15 cellular contexts compared by ENCODE assay signal in the genomic region with DNA sequence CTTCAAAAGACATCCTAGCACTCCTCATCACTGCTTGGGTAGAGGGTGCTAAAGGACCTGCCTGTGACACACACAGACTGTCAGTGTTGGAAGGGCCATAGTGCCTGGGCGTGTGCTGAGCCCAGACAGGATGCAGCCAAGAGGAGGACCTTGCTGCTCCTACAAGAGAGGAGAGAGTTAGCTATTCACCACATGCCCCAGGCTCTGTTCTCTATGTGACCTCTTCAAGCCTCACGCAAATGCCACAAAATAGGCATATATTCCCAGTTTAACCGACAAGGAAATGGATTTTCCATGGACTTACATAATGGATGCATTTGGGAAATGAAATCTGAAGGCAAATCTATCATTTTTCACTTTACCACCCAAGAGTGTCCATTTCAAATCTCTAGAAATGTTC. TPM values are rescaled to one million over a fixed set of nuclear protein-coding genes. Genes with fewer than 3 reads are reported as not detected.
DNase-seq lines count a peak whose midpoint lies in the region; ATAC-seq and TF ChIP-seq lines count a peak whose summit lies in the region.
"Had no signal": no experiment of that assay in that cellular context is flagged by ENCODE, and none has a peak within 500 bp of the region (broad histone marks: within the 10 kb centered on the region; RNA-seq: fewer than 3 reads in every experiment).

No MANE protein-coding gene starts in this region.

- H3K4me1 Mint-ChIP-seq in GM23338 (peaks cover 7% of the 10 kb centered on the region), T-helper 17 cell (peaks cover 2% of the 10 kb centered on the region)

- H3K27me3 Mint-ChIP-seq in GM23338 (ENCODE audit: insufficient read depth, low read depth, poor library complexity) = no peaks in the 10 kb centered on the region
- peaks cover 24% of the 10 kb centered on the region for H3K27me3 Mint-ChIP-seq in T-helper 17 cell
- H3K27me3 Mint-ChIP-seq: CD4-positive, CD25-positive, alpha-beta regulatory T cell had no signal

- no peak for ATAC-seq in GM23338
- no peak for ATAC-seq in T-helper 17 cell
- ATAC-seq in GM21515 (IDR thresholded peaks at IDR 0.05; ENCODE audit: unreplicated experiment) = no peak

- no peaks in the 10 kb centered on the region for H3F3A ChIP-seq in GM23338 (replicated peaks; ENCODE audit: low read depth)

- H3K4me3 ChIP-seq in GM23338 = no peak overlapping the region
- H3K4me3 ChIP-seq: BLaER1, GM12878 had no signal

- DNase-seq in GM23338 (ENCODE audit: low spot score) (no peak), T-helper 17 cell (no peak), foreskin melanocyte (peak; percentile 83), D341Med (ENCODE audit: low spot score) (no peak), ecto neural progenitor cell (ENCODE audit: low spot score) (no peak)
- no peak for DNase-seq in activated CD4-positive, alpha-beta T cell treated with anti-CD3 and anti-CD28 coated beads for 4 hours

- H2AFZ ChIP-seq in GM23338 = peak overlapping the region; percentile 90; the same call in 1 of the 2 replicates

- no peaks in the 10 kb centered on the region for H3K9me3 Mint-ChIP-seq in GM23338
- H3K9me3 Mint-ChIP-seq: CD4-positive, alpha-beta memory T cell; CD4-positive, CD25-positive, alpha-beta regulatory T cell had no signal

- no peaks in the 10 kb centered on the region for H3K36me3 ChIP-seq in GM23338 (ENCODE audit: insufficient read depth)
- H3K36me3 ChIP-seq: BLaER1 had no signal

- H3K27me3 ChIP-seq in GM23338 (ENCODE audit: insufficient read depth) = no peaks in the 10 kb centered on the region
- H3K27me3 ChIP-seq: BE2C, BLaER1 had no signal

- H3K79me2 ChIP-seq in GM23338 (replicated peaks; ENCODE audit: insufficient read depth) = no peaks in the 10 kb centered on the region

- no peak for TF ChIP-seq CTCF in GM23338 (conservative IDR thresholded peaks at IDR 0.05; ENCODE audit: low read depth in 2 of 2)

- no peaks in the 10 kb centered on the region for H4K20me1 ChIP-seq in GM23338 (replicated peaks; ENCODE audit: insufficient read depth)
- H4K20me1 ChIP-seq: BLaER1 had no signal

- no peak overlapping the region for H3K4me3 Mint-ChIP-seq in GM23338
- no peak overlapping the region for H3K4me3 Mint-ChIP-seq in T-helper 17 cell
- H3K4me3 Mint-ChIP-seq: CD4-positive, CD25-positive, alpha-beta regulatory T cell; CD8-positive, alpha-beta memory T cell had no signal

- no peaks in the 10 kb centered on the region for H3K9me3 ChIP-seq in T-helper 17 cell (ENCODE audit: control insufficient read depth, low read length, poor library complexity, severe bottlenecking)
- H3K9me3 ChIP-seq: BE2C, BLaER1, Caco-2 had no signal

- H3K4me1 ChIP-seq in GM23338 (ENCODE audit: insufficient read depth) = peaks cover 9% of the 10 kb centered on the region
- H3K4me1 ChIP-seq: BE2C, BLaER1, Caco-2 had no signal

- H3K9me2 ChIP-seq in GM23338 (ENCODE audit: insufficient read depth) = 0 out of 2 replicates have a peak, but pooled peaks cover 5% of the 10 kb centered on the region

- no peak overlapping the region for H3K4me2 ChIP-seq in GM23338
- H3K4me2 ChIP-seq: BLaER1 had no signal

- no peak overlapping the region for H3K27ac ChIP-seq in GM23338 (ENCODE audit: low read depth)
- H3K27ac ChIP-seq: BLaER1 had no signal

- H3K36me3 Mint-ChIP-seq in GM23338 (ENCODE audit: low read depth) (no peaks in the 10 kb centered on the region), T-helper 17 cell (ENCODE audit: low read depth) (peaks cover 2% of the 10 kb centered on the region)
- H3K36me3 Mint-ChIP-seq: CD14-positive monocyte; CD4-positive, alpha-beta memory T cell; CD4-positive, CD25-positive, alpha-beta regulatory T cell had no signal

- no peak overlapping the region for H3K27ac Mint-ChIP-seq in GM23338
- H3K27ac Mint-ChIP-seq in T-helper 17 cell = peak overlapping the region; percentile 77
- H3K27ac Mint-ChIP-seq: CD14-positive monocyte; CD4-positive, CD25-positive, alpha-beta regulatory T cell; CD8-positive, alpha-beta memory T cell had no signal

TF ChIP-seq in GM23338, 12 proteins besides CTCF, POLR2A, EP300 and RAD21 (continues in another document):
- TF ChIP-seq CREB1 (CRISPR knock-in tag; IDR thresholded peaks at IDR 0.05; ENCODE audit: low read depth) (no peak), ZNF331 (CRISPR knock-in tag; IDR thresholded peaks at IDR 0.05; ENCODE audit: low read depth) (no peak), NANOG (IDR thresholded peaks at IDR 0.05; ENCODE audit: borderline replicate concordance) (no peak), ZNF114 (CRISPR knock-in tag; IDR thresholded peaks at IDR 0.05) (no peak), STAT1 (IDR thresholded peaks at IDR 0.05; ENCODE audit: unreplicated experiment) (no peak), EZH2 (IDR thresholded peaks at IDR 0.05; ENCODE audit: low read depth, unreplicated experiment) (no peak)
- TF ChIP-seq, protein P1, sequence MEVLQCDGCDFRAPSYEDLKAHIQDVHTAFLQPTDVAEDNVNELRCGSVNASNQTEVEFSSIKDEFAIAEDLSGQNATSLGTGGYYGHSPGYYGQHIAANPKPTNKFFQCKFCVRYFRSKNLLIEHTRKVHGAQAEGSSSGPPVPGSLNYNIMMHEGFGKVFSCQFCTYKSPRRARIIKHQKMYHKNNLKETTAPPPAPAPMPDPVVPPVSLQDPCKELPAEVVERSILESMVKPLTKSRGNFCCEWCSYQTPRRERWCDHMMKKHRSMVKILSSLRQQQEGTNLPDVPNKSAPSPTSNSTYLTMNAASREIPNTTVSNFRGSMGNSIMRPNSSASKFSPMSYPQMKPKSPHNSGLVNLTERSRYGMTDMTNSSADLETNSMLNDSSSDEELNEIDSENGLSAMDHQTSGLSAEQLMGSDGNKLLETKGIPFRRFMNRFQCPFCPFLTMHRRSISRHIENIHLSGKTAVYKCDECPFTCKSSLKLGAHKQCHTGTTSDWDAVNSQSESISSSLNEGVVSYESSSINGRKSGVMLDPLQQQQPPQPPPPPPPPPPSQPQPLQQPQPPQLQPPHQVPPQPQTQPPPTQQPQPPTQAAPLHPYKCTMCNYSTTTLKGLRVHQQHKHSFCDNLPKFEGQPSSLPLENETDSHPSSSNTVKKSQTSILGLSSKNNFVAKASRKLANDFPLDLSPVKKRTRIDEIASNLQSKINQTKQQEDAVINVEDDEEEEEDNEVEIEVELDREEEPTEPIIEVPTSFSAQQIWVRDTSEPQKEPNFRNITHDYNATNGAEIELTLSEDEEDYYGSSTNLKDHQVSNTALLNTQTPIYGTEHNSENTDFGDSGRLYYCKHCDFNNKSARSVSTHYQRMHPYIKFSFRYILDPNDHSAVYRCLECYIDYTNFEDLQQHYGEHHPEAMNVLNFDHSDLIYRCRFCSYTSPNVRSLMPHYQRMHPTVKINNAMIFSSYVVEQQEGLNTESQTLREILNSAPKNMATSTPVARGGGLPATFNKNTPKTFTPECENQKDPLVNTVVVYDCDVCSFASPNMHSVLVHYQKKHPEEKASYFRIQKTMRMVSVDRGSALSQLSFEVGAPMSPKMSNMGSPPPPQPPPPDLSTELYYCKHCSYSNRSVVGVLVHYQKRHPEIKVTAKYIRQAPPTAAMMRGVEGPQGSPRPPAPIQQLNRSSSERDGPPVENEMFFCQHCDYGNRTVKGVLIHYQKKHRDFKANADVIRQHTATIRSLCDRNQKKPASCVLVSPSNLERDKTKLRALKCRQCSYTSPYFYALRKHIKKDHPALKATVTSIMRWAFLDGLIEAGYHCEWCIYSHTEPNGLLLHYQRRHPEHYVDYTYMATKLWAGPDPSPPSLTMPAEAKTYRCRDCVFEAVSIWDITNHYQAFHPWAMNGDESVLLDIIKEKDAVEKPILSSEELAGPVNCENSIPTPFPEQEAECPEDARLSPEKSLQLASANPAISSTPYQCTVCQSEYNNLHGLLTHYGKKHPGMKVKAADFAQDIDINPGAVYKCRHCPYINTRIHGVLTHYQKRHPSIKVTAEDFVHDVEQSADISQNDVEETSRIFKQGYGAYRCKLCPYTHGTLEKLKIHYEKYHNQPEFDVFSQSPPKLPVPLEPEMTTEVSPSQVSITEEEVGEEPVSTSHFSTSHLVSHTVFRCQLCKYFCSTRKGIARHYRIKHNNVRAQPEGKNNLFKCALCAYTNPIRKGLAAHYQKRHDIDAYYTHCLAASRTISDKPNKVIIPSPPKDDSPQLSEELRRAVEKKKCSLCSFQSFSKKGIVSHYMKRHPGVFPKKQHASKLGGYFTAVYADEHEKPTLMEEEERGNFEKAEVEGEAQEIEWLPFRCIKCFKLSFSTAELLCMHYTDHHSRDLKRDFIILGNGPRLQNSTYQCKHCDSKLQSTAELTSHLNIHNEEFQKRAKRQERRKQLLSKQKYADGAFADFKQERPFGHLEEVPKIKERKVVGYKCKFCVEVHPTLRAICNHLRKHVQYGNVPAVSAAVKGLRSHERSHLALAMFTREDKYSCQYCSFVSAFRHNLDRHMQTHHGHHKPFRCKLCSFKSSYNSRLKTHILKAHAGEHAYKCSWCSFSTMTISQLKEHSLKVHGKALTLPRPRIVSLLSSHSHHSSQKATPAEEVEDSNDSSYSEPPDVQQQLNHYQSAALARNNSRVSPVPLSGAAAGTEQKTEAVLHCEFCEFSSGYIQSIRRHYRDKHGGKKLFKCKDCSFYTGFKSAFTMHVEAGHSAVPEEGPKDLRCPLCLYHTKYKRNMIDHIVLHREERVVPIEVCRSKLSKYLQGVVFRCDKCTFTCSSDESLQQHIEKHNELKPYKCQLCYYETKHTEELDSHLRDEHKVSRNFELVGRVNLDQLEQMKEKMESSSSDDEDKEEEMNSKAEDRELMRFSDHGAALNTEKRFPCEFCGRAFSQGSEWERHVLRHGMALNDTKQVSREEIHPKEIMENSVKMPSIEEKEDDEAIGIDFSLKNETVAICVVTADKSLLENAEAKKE (CRISPR knock-in tag; IDR thresholded peaks at IDR 0.05) = no peak

RNA-seq across cellular contexts. Expression of a gene that starts 49.3 kb away (rescaled TPM):
- total RNA-seq in GM23338 (2014; rRNA removed; shearing (Covaris generic)) = 15.7 and 16.3 TPM in 2 replicates
- 6.6 and 6.7 TPM in 2 replicates for polyA plus RNA-seq in GM23338 (2016; fragmentation: Nextera tagmentation; extraction: Ambion mirVana)
- 10 to 100 TPM in 1 of 2 donors, 1 to 10 TPM in 1; 8.6 to 10.8 TPM for total RNA-seq in T-helper 17 cell
